In genomic region chr17:8162997-8163977, GRCh38 we compare ENCODE assay signal across 8 cellular contexts. TPM values are rescaled to one million over a fixed set of nuclear protein-coding genes. Genes with fewer than 3 reads are reported as not detected.
DNase-seq lines count a peak whose midpoint lies in the region; ATAC-seq and TF ChIP-seq lines count a peak whose summit lies in the region.

No MANE protein-coding gene starts in this region.

- H3K27ac ChIP-seq in thymus (ENCODE audit: low read depth) = peak overlapping the region; percentile 99

- H3K36me3 ChIP-seq in thymus (ENCODE audit: control insufficient read depth, insufficient read depth) = peaks cover 26% of the 10 kb centered on the region

- peak; percentile 39 for DNase-seq in NCI-H1092 treated with DMSO at 0.1 percent for 48 hours (lab: John Stamatoyannopoulos, UW)
- DNase-seq in NCI-H1092 (lab: John Stamatoyannopoulos, UW) = no peak
- peak; percentile 90 for DNase-seq in NCI-H82 (lab: John Stamatoyannopoulos, UW)
- DNase-seq in cerebellar cortex (ENCODE audit: low spot score) = peak; percentile 57
- peak in 1 of 2 donors; percentile 90 for DNase-seq in lower leg skin (ENCODE audit: low spot score in 2 of 2)
- DNase-seq in kidney tubule cell (ENCODE audit: low spot score) = no peak

- no peaks in the 10 kb centered on the region for H3K27me3 ChIP-seq in thymus (ENCODE audit: control insufficient read depth, insufficient read depth)

- H3K4me3 ChIP-seq in lower leg skin (ENCODE audit: low read depth, poor library complexity, severe bottlenecking) (peak overlapping the region; percentile 9), thymus (ENCODE audit: low read length) (peak overlapping the region; percentile 100)

- TF ChIP-seq CTCF in lower leg skin (IDR thresholded peaks at IDR 0.05) = no peak

- TF ChIP-seq POLR2A in lower leg skin (IDR thresholded peaks at IDR 0.05) = no peak

- intact Hi-C loops in lower leg skin (cut with DNase I; ENCODE audit: low total_unique reads) = no loop called here

- ATAC-seq in GM19452 (IDR thresholded peaks at IDR 0.05; ENCODE audit: unreplicated experiment) = no peak

- H3K4me1 ChIP-seq in thymus (ENCODE audit: control insufficient read depth, insufficient read depth, low read length) = peaks cover 35% of the 10 kb centered on the region

- no peaks in the 10 kb centered on the region for H3K9me3 ChIP-seq in thymus (ENCODE audit: control insufficient read depth)

- WGBS in lower leg skin, 2 donors = 10 to 15% methylated on average over 22 of the region's 55 CpGs
- 20% methylated on average over 55 of the region's 55 CpGs for WGBS in thymus

RNA-seq across cellular contexts. Expression of gene VAMP2, which starts 0.5 kb away (rescaled TPM):
- total RNA-seq in lower leg skin = 10 to 100 TPM; 43.5 to 58.9 (median 49.3) TPM
- polyA plus RNA-seq in thymus = 73.9 TPM

RNA-seq across cellular contexts. Expression of gene PER1, which starts 11.1 kb away (rescaled TPM):
- 100 to 1,000 TPM; 197 to 545 (median 266) TPM for total RNA-seq in lower leg skin
- 71.9 TPM for polyA plus RNA-seq in thymus

RNA-seq across cellular contexts. Expression of gene TMEM107, which starts 12.9 kb away (rescaled TPM):
- total RNA-seq in lower leg skin = 10 to 100 TPM; 15.9 to 21.0 (median 17.6) TPM
- 21.3 TPM for polyA plus RNA-seq in thymus

RNA-seq across cellular contexts. Expression of gene BORCS6, which starts 26.7 kb away (rescaled TPM):
- total RNA-seq in lower leg skin = 10 to 100 TPM; 22.0 to 26.6 (median 25.0) TPM
- polyA plus RNA-seq in thymus = 11.4 TPM

RNA-seq across cellular contexts. Expression of gene HES7, which starts 39.4 kb away (rescaled TPM):
- not detected for total RNA-seq in lower leg skin
- polyA plus RNA-seq in thymus = 0.75 TPM

Comparison
In these comparisons a context has a peak if more than half of its experiments do, and no peak if none do; other contexts are left out.
1. DNase-seq: peak in NCI-H1092 treated with DMSO at 0.1 percent for 48 hours (single experiment), NCI-H82 (single experiment) and cerebellar cortex (single experiment); none in NCI-H1092 (single experiment) and kidney tubule cell (single experiment).